ENCODE assay signal across 11 cellular contexts in genomic region chr15:38651328-38652038, GRCh38.
A peak's percentile ranks its signal among the peaks of the same experiment; 100 is the strongest.
DNase-seq lines count a peak whose midpoint lies in the region; ATAC-seq and TF ChIP-seq lines count a peak whose summit lies in the region.
"Had no signal": no experiment of that assay in that cellular context is flagged by ENCODE, and none has a peak within 500 bp of the region (broad histone marks: within the 10 kb centered on the region; RNA-seq: fewer than 3 reads in every experiment).

No MANE protein-coding gene starts in this region.

- ATAC-seq in GM21423 (IDR thresholded peaks at IDR 0.05; ENCODE audit: unreplicated experiment) (peak; percentile 40), GM21360 (IDR thresholded peaks at IDR 0.05; ENCODE audit: unreplicated experiment) (no peak), GM18498 (IDR thresholded peaks at IDR 0.05; ENCODE audit: unreplicated experiment) (no peak)
- ATAC-seq in activated naive CD8-positive, alpha-beta T cell treated with anti-CD3 and anti-CD28 coated beads, Interleukin-2, amount 50 U/mL, for 24 hours: no peak

- H3K4me2 ChIP-seq in osteoblast (ENCODE audit: insufficient read depth, low read length): no peak overlapping the region

- no peaks in the 10 kb centered on the region for H3K4me1 ChIP-seq in osteoblast (ENCODE audit: insufficient read depth, low read length)
- H3K4me1 ChIP-seq: adrenal gland had no signal

- H3K36me3 ChIP-seq in osteoblast (ENCODE audit: insufficient read depth, low read length): no peaks in the 10 kb centered on the region
- H3K36me3 ChIP-seq: adrenal gland, thoracic aorta had no signal

- peak overlapping the region; percentile 70 for H3K4me3 Mint-ChIP-seq in activated naive CD8-positive, alpha-beta T cell treated with anti-CD3 and anti-CD28 coated beads, Interleukin-2, amount 50 U/mL, for 24 hours

- H3K27me3 ChIP-seq in osteoblast (ENCODE audit: insufficient read depth, low read length): peaks cover 49% of the 10 kb centered on the region

- H3K9me3 ChIP-seq in osteoblast (ENCODE audit: low read depth, low read length): peaks cover 2% of the 10 kb centered on the region
- H3K9me3 ChIP-seq: adrenal gland, thoracic aorta had no signal

- H3K4me1 Mint-ChIP-seq in activated naive CD8-positive, alpha-beta T cell treated with anti-CD3 and anti-CD28 coated beads, Interleukin-2, amount 50 U/mL, for 24 hours: peaks cover 87% of the 10 kb centered on the region

- DNase-seq in T-helper 1 cell (peak in 4 of 5 donors; percentile 24 to 84 (median 41)), osteoblast (ENCODE audit: insufficient read length, low spot score, missing footprints) (no peak), HuH-7 (ENCODE audit: low spot score) (no peak)
- DNase-seq in activated naive CD8-positive, alpha-beta T cell treated with anti-CD3 and anti-CD28 coated beads, Interleukin-2, amount 50 U/mL, for 24 hours: peak; percentile 38
- peak; percentile 20 for DNase-seq in stimulated activated CD8-positive, alpha-beta memory T cell treated with anti-CD3 and anti-CD28 coated beads, Interleukin-12 subunit alpha, Interleukin-12 subunit beta, amount 100 ng/mL, for 4 hours (ENCODE audit: low read depth)
- DNase-seq: adrenal gland, NCI-H69 had no signal

- no peak overlapping the region for H3K4me3 ChIP-seq in osteoblast (ENCODE audit: insufficient read depth, low read length)
- H3K4me3 ChIP-seq: adrenal gland, thoracic aorta had no signal

- no peaks in the 10 kb centered on the region for H3K79me2 ChIP-seq in osteoblast (ENCODE audit: insufficient read depth, low read length)

- no peaks in the 10 kb centered on the region for H4K20me1 ChIP-seq in osteoblast (ENCODE audit: insufficient read depth, low read length)

- no peaks in the 10 kb centered on the region for H3K27me3 Mint-ChIP-seq in activated naive CD8-positive, alpha-beta T cell treated with anti-CD3 and anti-CD28 coated beads, Interleukin-2, amount 50 U/mL, for 24 hours

- H3K36me3 Mint-ChIP-seq in activated naive CD8-positive, alpha-beta T cell treated with anti-CD3 and anti-CD28 coated beads, Interleukin-2, amount 50 U/mL, for 24 hours (ENCODE audit: low read depth): peaks cover 4% of the 10 kb centered on the region

- H3K27ac ChIP-seq in osteoblast (ENCODE audit: low read depth, low read length): no peak overlapping the region
- H3K27ac ChIP-seq: adrenal gland, thoracic aorta had no signal

- H3K27ac Mint-ChIP-seq in activated naive CD8-positive, alpha-beta T cell treated with anti-CD3 and anti-CD28 coated beads, Interleukin-2, amount 50 U/mL, for 24 hours: peak overlapping the region; percentile 86

- TF ChIP-seq CTCF in osteoblast (IDR thresholded peaks at IDR 0.05; ENCODE audit: extremely low read depth, low read depth, low read length): no peak

- peaks cover 11% of the 10 kb centered on the region for H3K9me3 Mint-ChIP-seq in activated naive CD8-positive, alpha-beta T cell treated with anti-CD3 and anti-CD28 coated beads, Interleukin-2, amount 50 U/mL, for 24 hours

- no peak overlapping the region for H2AFZ ChIP-seq in osteoblast (ENCODE audit: low read length)

Comparison
In these comparisons a context has a peak if more than half of its experiments do, and no peak if none do; other contexts are left out.
1. DNase-seq: peak in T-helper 1 cell (4 of 5), activated naive CD8-positive, alpha-beta T cell treated with anti-CD3 and anti-CD28 coated beads, Interleukin-2, amount 50 U/mL, for 24 hours (single experiment) and stimulated activated CD8-positive, alpha-beta memory T cell treated with anti-CD3 and anti-CD28 coated beads, Interleukin-12 subunit alpha, Interleukin-12 subunit beta, amount 100 ng/mL, for 4 hours (single experiment); none in osteoblast (single experiment) and HuH-7 (single experiment).